9 cellular contexts compared by ENCODE assay signal in genomic region chr19:6590458-6591319, GRCh38. TPM values are rescaled to one million over a fixed set of nuclear protein-coding genes. Genes with fewer than 3 reads are reported as not detected.
A peak's percentile ranks its signal among the peaks of the same experiment; 100 is the strongest.
DNase-seq lines count a peak whose midpoint lies in the region; ATAC-seq and TF ChIP-seq lines count a peak whose summit lies in the region.
"Had no signal": no experiment of that assay in that cellular context is flagged by ENCODE, and none has a peak within 500 bp of the region (broad histone marks: within the 10 kb centered on the region; RNA-seq: fewer than 3 reads in every experiment).

A gene with protein sequence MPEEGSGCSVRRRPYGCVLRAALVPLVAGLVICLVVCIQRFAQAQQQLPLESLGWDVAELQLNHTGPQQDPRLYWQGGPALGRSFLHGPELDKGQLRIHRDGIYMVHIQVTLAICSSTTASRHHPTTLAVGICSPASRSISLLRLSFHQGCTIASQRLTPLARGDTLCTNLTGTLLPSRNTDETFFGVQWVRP (minus strand): TSS chr19:6591150. CDS start chr19:6591002, 148 bp downstream.

- CTCF ChIA-PET in MCF 10A (lab: Yijun Ruan, JAX): no interaction called here
- CTCF ChIA-PET in naive thymus-derived CD4-positive, alpha-beta T cell (lab: Charles Lee): no interaction called here

- peaks cover 39% of the 10 kb centered on the region for H3K4me1 Mint-ChIP-seq in MCF 10A (ENCODE audit: insufficient read depth, unreplicated experiment)
- H3K4me1 Mint-ChIP-seq in naive thymus-derived CD4-positive, alpha-beta T cell: peaks cover 40 to 61% (median 47%) of the 10 kb centered on the region in 7 donors

- ATAC-seq in HG03060 (IDR thresholded peaks at IDR 0.05; ENCODE audit: low read depth, unreplicated experiment): peak; percentile 36
- ATAC-seq in naive thymus-derived CD4-positive, alpha-beta T cell: peak; percentile 74

- no peak for TF ChIP-seq CTCF in MCF 10A (IDR thresholded peaks at IDR 0.05; ENCODE audit: unreplicated experiment)

- peak within 1 kb of the TSS; percentile 18 for H3K27ac Mint-ChIP-seq in MCF 10A (ENCODE audit: low read depth, unreplicated experiment)
- H3K27ac Mint-ChIP-seq in naive thymus-derived CD4-positive, alpha-beta T cell: peak within 1 kb of the TSS in 2 of 9 donors; percentile 1 to 87

- intact Hi-C loops in MCF 10A (cut with micrococcal nuclease): loop anchor here (2.0 kb wide), 1 partner anchor 42 kb away; no protein-coding TSS in a partner anchor
- intact Hi-C loops in naive thymus-derived CD4-positive, alpha-beta T cell (cut with micrococcal nuclease): loop anchor here in 1 of 2 donors (2.0 to 5.0 kb wide), 4 partner anchors 38 to 146 kb away; partner anchors contain the start of genes GPR108 and TNFSF9

- H3K36me3 Mint-ChIP-seq in MCF 10A (ENCODE audit: insufficient read depth, unreplicated experiment): peaks cover 15% of the 10 kb centered on the region
- peaks cover 0 to 22% (median 0%) of the 10 kb centered on the region in 5 donors for H3K36me3 Mint-ChIP-seq in naive thymus-derived CD4-positive, alpha-beta T cell

- no TSS peak for BruUV-seq in MCF 10A (replicated peaks; lab: Mats Ljungman, UMichigan)

- peak within 1 kb of the TSS; percentile 77 for H3K4me3 Mint-ChIP-seq in MCF 10A (ENCODE audit: unreplicated experiment)
- H3K4me3 Mint-ChIP-seq in naive thymus-derived CD4-positive, alpha-beta T cell: peak within 1 kb of the TSS; percentile 58 to 93 (median 82)

- no peaks in the 10 kb centered on the region for H3K9me3 ChIP-seq in naive thymus-derived CD4-positive, alpha-beta T cell (ENCODE audit: control insufficient read depth in 2 of 3, low read length in 3 of 3)

- no peaks in the 10 kb centered on the region for H3K36me3 ChIP-seq in naive thymus-derived CD4-positive, alpha-beta T cell (ENCODE audit: control insufficient read depth in 2 of 3, insufficient read depth in 3 of 3, low read length in 3 of 3)

- H3K27me3 ChIP-seq in naive thymus-derived CD4-positive, alpha-beta T cell (ENCODE audit: control insufficient read depth in 2 of 2, insufficient read depth in 2 of 2, low read length in 2 of 2): peaks cover 0 to 20% of the 10 kb centered on the region in 2 donors

- DNase-seq in DMS 273 (lab: John Stamatoyannopoulos, UW; ENCODE audit: unreplicated experiment): peak; percentile 19
- DNase-seq in DMS 273 treated with DMSO at 0.1 percent for 48 hours (lab: John Stamatoyannopoulos, UW): no peak
- peak; percentile 83 for DNase-seq in SKM-1 treated with dmso at 0.1 percent for 144 hours (lab: John Stamatoyannopoulos, UW; ENCODE audit: unreplicated experiment)
- DNase-seq in MCF 10A (ENCODE audit: unreplicated experiment): peak; percentile 63
- DNase-seq in naive thymus-derived CD4-positive, alpha-beta T cell: peak in 6 of 9 donors; percentile 10 to 68 (median 17)
- DNase-seq in middle frontal gyrus (ENCODE audit: extremely low spot score, low spot score): no peak
- no peak for DNase-seq in inferior parietal cortex (ENCODE audit: extremely low spot score)

- H3K4me1 ChIP-seq in naive thymus-derived CD4-positive, alpha-beta T cell (ENCODE audit: control insufficient read depth in 2 of 2, insufficient read depth in 2 of 2, low read length in 2 of 2): peaks cover 30 to 46% of the 10 kb centered on the region in 2 donors

- H3K9me3 Mint-ChIP-seq in MCF 10A (ENCODE audit: unreplicated experiment): no peaks in the 10 kb centered on the region
- H3K9me3 Mint-ChIP-seq in naive thymus-derived CD4-positive, alpha-beta T cell: no peaks in the 10 kb centered on the region

- peak within 1 kb of the TSS; percentile 56 for H3K4me3 ChIP-seq in naive thymus-derived CD4-positive, alpha-beta T cell (ENCODE audit: low read length)

- no peaks in the 10 kb centered on the region for H3K27me3 Mint-ChIP-seq in MCF 10A (ENCODE audit: insufficient read depth, unreplicated experiment)
- H3K27me3 Mint-ChIP-seq in naive thymus-derived CD4-positive, alpha-beta T cell: peaks cover 46 to 71% (median 66%) of the 10 kb centered on the region in 5 donors

- no peak within 1 kb of the TSS for H3K27ac ChIP-seq in naive thymus-derived CD4-positive, alpha-beta T cell (ENCODE audit: low read depth, low read length)
- H3K27ac ChIP-seq: 22Rv1 had no signal

- POLR2A ChIA-PET in MCF 10A (lab: Yijun Ruan, JAX): interaction anchor here (1.9 kb wide), 1 partner anchor 10 kb away, joined by 8 read pairs; no protein-coding TSS in a partner anchor
- POLR2A ChIA-PET in naive thymus-derived CD4-positive, alpha-beta T cell (lab: Charles Lee): no interaction called here

RNA-seq across cellular contexts. Expression of the gene that starts here (rescaled TPM):
- total RNA-seq in MCF 10A (2022): 13.4 and 14.7 TPM in 2 replicates
- total RNA-seq in naive thymus-derived CD4-positive, alpha-beta T cell: 10 to 100 TPM in 1 of 5 experiments, 1 to 10 TPM in 1, not detected in 3; 1.2 to 39.6 TPM
- not detected for polyA plus RNA-seq in naive thymus-derived CD4-positive, alpha-beta T cell

Comparison
In these comparisons a context has a peak if more than half of its experiments do, and no peak if none do; other contexts are left out.
1. DNase-seq: peak in DMS 273 (single experiment), SKM-1 treated with dmso at 0.1 percent for 144 hours (single experiment), MCF 10A (single experiment) and naive thymus-derived CD4-positive, alpha-beta T cell (6 of 9); none in DMS 273 treated with DMSO at 0.1 percent for 48 hours (single experiment), middle frontal gyrus (single experiment) and inferior parietal cortex (single experiment).